In the genomic region with DNA sequence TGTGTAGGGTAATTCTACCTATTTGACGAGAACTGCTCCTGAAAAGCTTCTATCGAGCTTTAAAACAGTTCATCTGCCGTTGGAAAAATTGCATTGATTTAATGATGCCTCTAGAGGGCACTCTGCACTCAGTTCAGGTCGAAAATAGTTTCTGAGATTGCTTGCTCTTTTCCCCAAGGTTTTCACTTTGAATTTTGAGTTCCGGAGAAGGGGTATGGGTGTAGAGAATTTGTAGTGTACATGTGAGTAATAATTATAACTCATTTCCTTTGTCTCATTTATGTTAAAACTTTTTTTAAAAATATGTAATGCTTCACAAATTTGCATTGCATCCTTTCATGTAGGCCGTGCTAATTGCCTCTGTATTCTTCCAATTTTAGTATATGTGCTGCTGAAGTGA, we compare ENCODE assay signal across 2 cellular contexts.
TF ChIP-seq lines count a peak whose summit lies in the region.

No MANE protein-coding gene starts in this region.

TF ChIP-seq in IMR-90, 13 proteins besides CTCF, POLR2A, EP300 and RAD21:
- TF ChIP-seq SMC3 (IDR thresholded peaks at IDR 0.05; ENCODE audit: low read depth, low read length) (peak; percentile 45), CHD1 (IDR thresholded peaks at IDR 0.05; ENCODE audit: low read depth, low read length) (no peak), RFX5 (IDR thresholded peaks at IDR 0.05; ENCODE audit: low read depth, low read length) (no peak), NFE2L2 (IDR thresholded peaks at IDR 0.05; ENCODE audit: low read depth, low read length) (no peak), MXI1 (IDR thresholded peaks at IDR 0.05; ENCODE audit: borderline replicate concordance, low read depth, low read length) (no peak), CEBPB (IDR thresholded peaks at IDR 0.05; ENCODE audit: low read depth, low read length) (no peak)
- TF ChIP-seq, protein P1, sequence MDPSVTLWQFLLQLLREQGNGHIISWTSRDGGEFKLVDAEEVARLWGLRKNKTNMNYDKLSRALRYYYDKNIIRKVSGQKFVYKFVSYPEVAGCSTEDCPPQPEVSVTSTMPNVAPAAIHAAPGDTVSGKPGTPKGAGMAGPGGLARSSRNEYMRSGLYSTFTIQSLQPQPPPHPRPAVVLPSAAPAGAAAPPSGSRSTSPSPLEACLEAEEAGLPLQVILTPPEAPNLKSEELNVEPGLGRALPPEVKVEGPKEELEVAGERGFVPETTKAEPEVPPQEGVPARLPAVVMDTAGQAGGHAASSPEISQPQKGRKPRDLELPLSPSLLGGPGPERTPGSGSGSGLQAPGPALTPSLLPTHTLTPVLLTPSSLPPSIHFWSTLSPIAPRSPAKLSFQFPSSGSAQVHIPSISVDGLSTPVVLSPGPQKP (IDR thresholded peaks at IDR 0.05; ENCODE audit: borderline replicate concordance, low read depth, low read length), result no peak
- TF ChIP-seq, protein P2, sequence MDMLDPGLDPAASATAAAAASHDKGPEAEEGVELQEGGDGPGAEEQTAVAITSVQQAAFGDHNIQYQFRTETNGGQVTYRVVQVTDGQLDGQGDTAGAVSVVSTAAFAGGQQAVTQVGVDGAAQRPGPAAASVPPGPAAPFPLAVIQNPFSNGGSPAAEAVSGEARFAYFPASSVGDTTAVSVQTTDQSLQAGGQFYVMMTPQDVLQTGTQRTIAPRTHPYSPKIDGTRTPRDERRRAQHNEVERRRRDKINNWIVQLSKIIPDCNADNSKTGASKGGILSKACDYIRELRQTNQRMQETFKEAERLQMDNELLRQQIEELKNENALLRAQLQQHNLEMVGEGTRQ (IDR thresholded peaks at IDR 0.05; ENCODE audit: low read depth, low read length), result no peak
TF ChIP-seq in IMR-90: peak in this region for 1.

TF ChIP-seq in neural cell, 6 proteins besides CTCF, POLR2A, EP300 and RAD21:
- TF ChIP-seq, protein P3, sequence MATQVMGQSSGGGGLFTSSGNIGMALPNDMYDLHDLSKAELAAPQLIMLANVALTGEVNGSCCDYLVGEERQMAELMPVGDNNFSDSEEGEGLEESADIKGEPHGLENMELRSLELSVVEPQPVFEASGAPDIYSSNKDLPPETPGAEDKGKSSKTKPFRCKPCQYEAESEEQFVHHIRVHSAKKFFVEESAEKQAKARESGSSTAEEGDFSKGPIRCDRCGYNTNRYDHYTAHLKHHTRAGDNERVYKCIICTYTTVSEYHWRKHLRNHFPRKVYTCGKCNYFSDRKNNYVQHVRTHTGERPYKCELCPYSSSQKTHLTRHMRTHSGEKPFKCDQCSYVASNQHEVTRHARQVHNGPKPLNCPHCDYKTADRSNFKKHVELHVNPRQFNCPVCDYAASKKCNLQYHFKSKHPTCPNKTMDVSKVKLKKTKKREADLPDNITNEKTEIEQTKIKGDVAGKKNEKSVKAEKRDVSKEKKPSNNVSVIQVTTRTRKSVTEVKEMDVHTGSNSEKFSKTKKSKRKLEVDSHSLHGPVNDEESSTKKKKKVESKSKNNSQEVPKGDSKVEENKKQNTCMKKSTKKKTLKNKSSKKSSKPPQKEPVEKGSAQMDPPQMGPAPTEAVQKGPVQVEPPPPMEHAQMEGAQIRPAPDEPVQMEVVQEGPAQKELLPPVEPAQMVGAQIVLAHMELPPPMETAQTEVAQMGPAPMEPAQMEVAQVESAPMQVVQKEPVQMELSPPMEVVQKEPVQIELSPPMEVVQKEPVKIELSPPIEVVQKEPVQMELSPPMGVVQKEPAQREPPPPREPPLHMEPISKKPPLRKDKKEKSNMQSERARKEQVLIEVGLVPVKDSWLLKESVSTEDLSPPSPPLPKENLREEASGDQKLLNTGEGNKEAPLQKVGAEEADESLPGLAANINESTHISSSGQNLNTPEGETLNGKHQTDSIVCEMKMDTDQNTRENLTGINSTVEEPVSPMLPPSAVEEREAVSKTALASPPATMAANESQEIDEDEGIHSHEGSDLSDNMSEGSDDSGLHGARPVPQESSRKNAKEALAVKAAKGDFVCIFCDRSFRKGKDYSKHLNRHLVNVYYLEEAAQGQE (IDR thresholded peaks at IDR 0.05; ENCODE audit: borderline replicate concordance), result no peak
- TF ChIP-seq SMC3 (conservative IDR thresholded peaks at IDR 0.05; ENCODE audit: poor library complexity) (peak; percentile 86), TAF1 (IDR thresholded peaks at IDR 0.05; ENCODE audit: low read depth) (no peak), MXI1 (conservative IDR thresholded peaks at IDR 0.05; ENCODE audit: poor library complexity, severe bottlenecking) (no peak), EZH2 (IDR thresholded peaks at IDR 0.05; ENCODE audit: borderline replicate concordance, insufficient read depth, low read length, poor library complexity, severe bottlenecking) (no peak), POLR2AphosphoS5 (IDR thresholded peaks at IDR 0.05) (no peak)
